In genomic region chr12:32820376-32820931, GRCh38 we compare ENCODE assay signal across 16 cellular contexts.
"Had no signal": no experiment of that assay in that cellular context is flagged by ENCODE, and none has a peak within 500 bp of the region (broad histone marks: within the 10 kb centered on the region; RNA-seq: fewer than 3 reads in every experiment).

No MANE protein-coding gene starts in this region.

- H3K9me3 ChIP-seq: lower lobe of right lung, ovary, tibial artery had no signal

- H3K4me3 ChIP-seq: coronary artery, lower lobe of right lung, ovary, tibial artery had no signal

- DNase-seq: activated CD4-positive, alpha-beta T cell treated with anti-CD3 and anti-CD28 coated beads, Interleukin-2, amount 10 ng/mL, durations not matched to agents 7 days and 5 days; activated CD8-positive, alpha-beta memory T cell treated with anti-CD3 and anti-CD28 coated beads, Interleukin-2, amount 50 U/mL, for 48 hours; activated gamma-delta T cell; activated T-cell treated with anti-CD3 and anti-CD28 coated beads, Interleukin-2, amount 50 U/mL, for 72 hours; immature natural killer cell; lower lobe of right lung; midbrain; ovary; stimulated activated CD4-positive, alpha-beta T cell treated with anti-CD3 and anti-CD28 coated beads, Interleukin-2, amount 100 ng/mL, for 48 hours; stimulated activated naive B cell treated with anti-CD40 and anti-IgM and Interleukin-4, amounts not matched to agents 10 μg/mL and 1 μg/mL and 100 μg/mL, for 72 hours; T-helper 17 cell; tibial artery had no signal

- H3K27me3 Mint-ChIP-seq: activated CD4-positive, alpha-beta T cell treated with anti-CD3 and anti-CD28 coated beads, Interleukin-2, amount 10 ng/mL, durations not matched to agents 7 days and 5 days; stimulated activated naive B cell treated with anti-CD40 and anti-IgM and Interleukin-4, amounts not matched to agents 10 μg/mL and 1 μg/mL and 100 μg/mL, for 72 hours had no signal

- H3K27me3 ChIP-seq: ovary, tibial artery had no signal

- H3K4me1 Mint-ChIP-seq: activated CD4-positive, alpha-beta T cell treated with anti-CD3 and anti-CD28 coated beads, Interleukin-2, amount 10 ng/mL, durations not matched to agents 7 days and 5 days; immature natural killer cell; neural crest cell; stimulated activated naive B cell treated with anti-CD40 and anti-IgM and Interleukin-4, amounts not matched to agents 10 μg/mL and 1 μg/mL and 100 μg/mL, for 72 hours; T-helper 17 cell had no signal

- H3K27ac ChIP-seq: coronary artery, lower lobe of right lung, ovary, tibial artery had no signal

- H3K4me1 ChIP-seq: lower lobe of right lung, tibial artery had no signal

- H3K27ac Mint-ChIP-seq: activated CD4-positive, alpha-beta T cell treated with anti-CD3 and anti-CD28 coated beads, Interleukin-2, amount 10 ng/mL, durations not matched to agents 7 days and 5 days; activated naive CD4-positive, alpha-beta T cell treated with anti-CD3 and anti-CD28 coated beads, Interleukin-2, amount 50 U/mL, for 72 hours; activated T-cell treated with anti-CD3 and anti-CD28 coated beads, Interleukin-2, amount 50 U/mL, for 72 hours; immature natural killer cell; stimulated activated naive B cell treated with anti-CD40 and anti-IgM and Interleukin-4, amounts not matched to agents 10 μg/mL and 1 μg/mL and 100 μg/mL, for 72 hours; T-helper 17 cell had no signal

- H3K9me3 Mint-ChIP-seq: activated CD4-positive, alpha-beta T cell treated with anti-CD3 and anti-CD28 coated beads, Interleukin-2, amount 10 ng/mL, durations not matched to agents 7 days and 5 days; activated naive CD4-positive, alpha-beta T cell treated with anti-CD3 and anti-CD28 coated beads, Interleukin-2, amount 50 U/mL, for 72 hours; activated T-cell treated with anti-CD3 and anti-CD28 coated beads, Interleukin-2, amount 50 U/mL, for 72 hours; neural crest cell; stimulated activated naive B cell treated with anti-CD40 and anti-IgM and Interleukin-4, amounts not matched to agents 10 μg/mL and 1 μg/mL and 100 μg/mL, for 72 hours had no signal

- H3K36me3 ChIP-seq: lower lobe of right lung, ovary, tibial artery had no signal

- H3K36me3 Mint-ChIP-seq: activated naive CD4-positive, alpha-beta T cell treated with anti-CD3 and anti-CD28 coated beads, Interleukin-2, amount 50 U/mL, for 72 hours; immature natural killer cell; stimulated activated naive B cell treated with anti-CD40 and anti-IgM and Interleukin-4, amounts not matched to agents 10 μg/mL and 1 μg/mL and 100 μg/mL, for 72 hours had no signal

- ATAC-seq: activated naive CD4-positive, alpha-beta T cell treated with anti-CD3 and anti-CD28 coated beads, Interleukin-2, amount 50 U/mL, for 72 hours; activated T-cell treated with anti-CD3 and anti-CD28 coated beads, Interleukin-2, amount 50 U/mL, for 72 hours; esophagus mucosa; lower lobe of right lung; stimulated activated naive B cell treated with anti-CD40 and anti-IgM and Interleukin-4, amounts not matched to agents 10 μg/mL and 1 μg/mL and 100 μg/mL, for 72 hours; T-helper 17 cell had no signal

- H3K4me3 Mint-ChIP-seq: activated CD4-positive, alpha-beta T cell treated with anti-CD3 and anti-CD28 coated beads, Interleukin-2, amount 10 ng/mL, durations not matched to agents 7 days and 5 days; activated T-cell treated with anti-CD3 and anti-CD28 coated beads, Interleukin-2, amount 50 U/mL, for 72 hours; immature natural killer cell; neural crest cell; stimulated activated naive B cell treated with anti-CD40 and anti-IgM and Interleukin-4, amounts not matched to agents 10 μg/mL and 1 μg/mL and 100 μg/mL, for 72 hours; T-helper 17 cell had no signal
